In the genomic region with DNA sequence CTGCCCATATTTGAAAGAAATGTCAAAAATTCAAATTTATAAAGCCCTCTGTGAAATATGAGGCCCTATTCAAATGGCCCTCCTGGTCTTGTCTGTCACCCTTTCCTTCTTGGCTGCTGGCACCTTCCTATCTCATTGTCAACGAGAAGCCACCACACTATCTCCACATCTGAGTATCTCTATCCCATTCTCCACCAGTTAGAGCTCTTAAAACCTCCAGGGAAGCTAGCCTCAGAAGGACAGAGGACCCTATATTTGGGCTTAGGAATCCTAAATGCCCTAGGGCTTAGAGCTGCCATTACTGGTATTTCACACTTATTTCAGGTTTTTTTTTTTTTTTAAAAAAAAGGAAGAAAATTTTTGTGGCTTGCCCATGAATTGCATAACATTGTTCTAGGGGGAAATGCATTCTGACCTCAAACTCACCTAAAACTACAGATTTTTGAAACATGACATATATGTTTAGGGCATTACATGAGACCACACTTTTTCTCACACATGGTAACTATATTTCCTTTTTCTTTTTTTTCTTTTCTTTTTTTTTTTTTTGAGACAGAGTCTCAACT, we compare ENCODE assay signal across 20 cellular contexts. TPM values are rescaled to one million over a fixed set of nuclear protein-coding genes. Genes with fewer than 3 reads are reported as not detected.
DNase-seq lines count a peak whose midpoint lies in the region; ATAC-seq and TF ChIP-seq lines count a peak whose summit lies in the region.
"Had no signal": no experiment of that assay in that cellular context is flagged by ENCODE, and none has a peak within 500 bp of the region (broad histone marks: within the 10 kb centered on the region; RNA-seq: fewer than 3 reads in every experiment).

No MANE protein-coding gene starts in this region.

- H3K27me3 ChIP-seq in SJCRH30 (no peaks in the 10 kb centered on the region), lower lobe of right lung (ENCODE audit: low read depth) (no peaks in the 10 kb centered on the region), PC-9 (ENCODE audit: insufficient read depth, low read depth) (no peaks in the 10 kb centered on the region), colonic mucosa (no peaks in the 10 kb centered on the region)
- H3K27me3 ChIP-seq: ascending aorta had no signal

- H3K9me2 ChIP-seq in PC-9 (ENCODE audit: insufficient read depth) = no peaks in the 10 kb centered on the region

- intact Hi-C loops in lower lobe of right lung (cut with DNase I) = no loop called here
- intact Hi-C loops in PC-9 (cut with micrococcal nuclease; ENCODE audit: unreplicated experiment) = loop anchor here (5.0 kb wide), 1 partner anchor 1265 kb away; no protein-coding TSS in a partner anchor
- intact Hi-C loops in colonic mucosa (cut with DNase I) = no loop called here
- intact Hi-C loops in activated CD4-positive, alpha-beta T cell treated with anti-CD3 and anti-CD28 coated beads, Interleukin-2, amount 10 ng/mL, durations not matched to agents 24 days and 14 days (cut with micrococcal nuclease) = no loop called here

- H3K9me3 ChIP-seq in SJCRH30 (replicated peaks) (no peaks in the 10 kb centered on the region), lower lobe of right lung (no peaks in the 10 kb centered on the region), PC-9 (ENCODE audit: insufficient read depth, low read depth) (no peaks in the 10 kb centered on the region), colonic mucosa (no peaks in the 10 kb centered on the region)
- H3K9me3 ChIP-seq: ascending aorta had no signal

- H3K27ac ChIP-seq in SJCRH30 (peak overlapping the region; percentile 4; the same call in 1 of the 2 replicates), lower lobe of right lung (no peak overlapping the region), PC-9 (no peak overlapping the region), colonic mucosa (no peak overlapping the region)
- H3K27ac ChIP-seq: ascending aorta had no signal

- no TSS peak for BruUV-seq in PC-9 (replicated peaks; lab: Mats Ljungman, UMichigan)

- no peaks in the 10 kb centered on the region for H3K36me3 Mint-ChIP-seq in activated CD4-positive, alpha-beta T cell treated with anti-CD3 and anti-CD28 coated beads, Interleukin-2, amount 10 ng/mL, durations not matched to agents 24 days and 14 days (ENCODE audit: low read depth)
- H3K36me3 Mint-ChIP-seq: activated naive CD4-positive, alpha-beta T cell treated with anti-CD3 and anti-CD28 coated beads, Interleukin-2, amount 10 ng/mL, durations not matched to agents 7 days and 5 days; CD4-positive, CD25-positive, alpha-beta regulatory T cell; T-cell had no signal

- peak; percentile 18 for DNase-seq in CD1c-positive myeloid dendritic cell (ENCODE audit: extremely low spot score)
- DNase-seq in KBM-7 = peak; percentile 67
- peak; percentile 55 to 76 for DNase-seq in SJCRH30
- peak; percentile 26 to 53 for DNase-seq in erythroblast (lab: John Stamatoyannopoulos, UW)
- DNase-seq in lower lobe of right lung = no peak
- no peak for DNase-seq in PC-9
- no peak for DNase-seq in colonic mucosa
- no peak for DNase-seq in activated CD4-positive, alpha-beta T cell treated with anti-CD3 and anti-CD28 coated beads, Interleukin-2, amount 10 ng/mL, durations not matched to agents 24 days and 14 days
- DNase-seq: activated CD4-positive, alpha-beta T cell treated with anti-CD3 and anti-CD28 coated beads for 4 hours; activated naive CD4-positive, alpha-beta T cell treated with anti-CD3 and anti-CD28 coated beads, Interleukin-2, amount 10 ng/mL, durations not matched to agents 7 days and 5 days; activated T-cell treated with anti-CD3 and anti-CD28 coated beads, Interleukin-2, amount 50 U/mL, for 72 hours; CD4-positive, CD25-positive, alpha-beta regulatory T cell; islet precursor cell; NCI-H1105 treated with DMSO at 0.1 percent for 48 hours; NCI-H2081; NK-92 treated with Interleukin-12 subunit alpha and Interleukin-12 subunit beta, amount 100 ng/mL, for 24 hours; posterior cingulate gyrus; T-cell had no signal

- no peaks in the 10 kb centered on the region for H3K79me2 ChIP-seq in PC-9 (ENCODE audit: low read depth)

- H3K4me3 Mint-ChIP-seq in activated CD4-positive, alpha-beta T cell treated with anti-CD3 and anti-CD28 coated beads, Interleukin-2, amount 10 ng/mL, durations not matched to agents 24 days and 14 days = no peak overlapping the region
- H3K4me3 Mint-ChIP-seq: activated naive CD4-positive, alpha-beta T cell treated with anti-CD3 and anti-CD28 coated beads, Interleukin-2, amount 10 ng/mL, durations not matched to agents 7 days and 5 days; activated T-cell treated with anti-CD3 and anti-CD28 coated beads, Interleukin-2, amount 50 U/mL, for 72 hours; CD4-positive, CD25-positive, alpha-beta regulatory T cell; central memory CD8-positive, alpha-beta T cell; T-cell had no signal

- H4K20me1 ChIP-seq in PC-9 (ENCODE audit: insufficient read depth) = no peaks in the 10 kb centered on the region

- H3K4me1 ChIP-seq in SJCRH30 = peaks cover 46% of the 10 kb centered on the region
- H3K4me1 ChIP-seq in lower lobe of right lung = no peaks in the 10 kb centered on the region
- H3K4me1 ChIP-seq in PC-9 (replicated peaks; ENCODE audit: insufficient read depth) = no peaks in the 10 kb centered on the region
- H3K4me1 ChIP-seq in colonic mucosa = no peaks in the 10 kb centered on the region

- POLR2A ChIA-PET in PC-9 (lab: Charles Lee; ENCODE audit: unreplicated experiment) = no interaction called here

- H3K36me3 ChIP-seq in SJCRH30 (no peaks in the 10 kb centered on the region), lower lobe of right lung (no peaks in the 10 kb centered on the region), PC-9 (ENCODE audit: low read depth) (no peaks in the 10 kb centered on the region), colonic mucosa (no peaks in the 10 kb centered on the region)
- H3K36me3 ChIP-seq: ascending aorta had no signal

- no peak overlapping the region for H3K27ac Mint-ChIP-seq in activated CD4-positive, alpha-beta T cell treated with anti-CD3 and anti-CD28 coated beads, Interleukin-2, amount 10 ng/mL, durations not matched to agents 24 days and 14 days
- H3K27ac Mint-ChIP-seq: activated naive CD4-positive, alpha-beta T cell treated with anti-CD3 and anti-CD28 coated beads, Interleukin-2, amount 10 ng/mL, durations not matched to agents 7 days and 5 days; activated T-cell treated with anti-CD3 and anti-CD28 coated beads, Interleukin-2, amount 50 U/mL, for 72 hours; CD4-positive, CD25-positive, alpha-beta regulatory T cell; T-cell had no signal

- no peak overlapping the region for H3K4me3 ChIP-seq in SJCRH30
- no peak overlapping the region for H3K4me3 ChIP-seq in lower lobe of right lung
- H3K4me3 ChIP-seq in PC-9 = no peak overlapping the region
- H3K4me3 ChIP-seq in colonic mucosa = no peak overlapping the region
- H3K4me3 ChIP-seq: ascending aorta had no signal

- H3K4me1 Mint-ChIP-seq in activated CD4-positive, alpha-beta T cell treated with anti-CD3 and anti-CD28 coated beads, Interleukin-2, amount 10 ng/mL, durations not matched to agents 24 days and 14 days = no peaks in the 10 kb centered on the region
- H3K4me1 Mint-ChIP-seq: activated naive CD4-positive, alpha-beta T cell treated with anti-CD3 and anti-CD28 coated beads, Interleukin-2, amount 10 ng/mL, durations not matched to agents 7 days and 5 days; CD4-positive, CD25-positive, alpha-beta regulatory T cell; central memory CD8-positive, alpha-beta T cell; T-cell had no signal

- H2AFZ ChIP-seq in PC-9 = no peak overlapping the region

- CTCF ChIA-PET in PC-9 (lab: Charles Lee) = no interaction called here

- no peak overlapping the region for H3K4me2 ChIP-seq in PC-9

- in situ Hi-C loops in KBM-7 (cut with MboI; ENCODE audit: low pct_unique_long_range_greater_than_20kb, low sequenced_read_pairs) = no loop called here

- no peak for TF ChIP-seq POLR2A in erythroblast (IDR thresholded peaks at IDR 0.05; ENCODE audit: low read length)

- H3K27me3 Mint-ChIP-seq in activated CD4-positive, alpha-beta T cell treated with anti-CD3 and anti-CD28 coated beads, Interleukin-2, amount 10 ng/mL, durations not matched to agents 24 days and 14 days = no peaks in the 10 kb centered on the region
- H3K27me3 Mint-ChIP-seq: activated naive CD4-positive, alpha-beta T cell treated with anti-CD3 and anti-CD28 coated beads, Interleukin-2, amount 10 ng/mL, durations not matched to agents 7 days and 5 days; CD4-positive, CD25-positive, alpha-beta regulatory T cell; central memory CD8-positive, alpha-beta T cell; T-cell had no signal

- H3K9me3 Mint-ChIP-seq in activated CD4-positive, alpha-beta T cell treated with anti-CD3 and anti-CD28 coated beads, Interleukin-2, amount 10 ng/mL, durations not matched to agents 24 days and 14 days = no peaks in the 10 kb centered on the region
- H3K9me3 Mint-ChIP-seq: activated naive CD4-positive, alpha-beta T cell treated with anti-CD3 and anti-CD28 coated beads, Interleukin-2, amount 10 ng/mL, durations not matched to agents 7 days and 5 days; activated T-cell treated with anti-CD3 and anti-CD28 coated beads, Interleukin-2, amount 50 U/mL, for 72 hours; central memory CD8-positive, alpha-beta T cell had no signal

- no peak overlapping the region for H3K9ac ChIP-seq in colonic mucosa (ENCODE audit: low read depth in 2 of 2, low read length in 2 of 2)

- H3F3A ChIP-seq in PC-9 (ENCODE audit: insufficient read depth, low read depth) = 0 out of 2 replicates have a peak, but pooled peaks cover 3% of the 10 kb centered on the region

- TF ChIP-seq CTCF in lower lobe of right lung (IDR thresholded peaks at IDR 0.05) (no peak), PC-9 (conservative IDR thresholded peaks at IDR 0.05) (no peak), colonic mucosa (IDR thresholded peaks at IDR 0.05) (no peak)

- ATAC-seq in lower lobe of right lung = no peak
- ATAC-seq: activated T-cell treated with anti-CD3 and anti-CD28 coated beads, Interleukin-2, amount 50 U/mL, for 72 hours; T-cell had no signal

RNA-seq across cellular contexts. Expression of a gene that starts 25.0 kb away (rescaled TPM):
- total RNA-seq in SJCRH30 (2014; rRNA removed; shearing (Covaris generic)) = 0.45 and 1.0 TPM in 2 replicates
- total RNA-seq in lower lobe of right lung (0.38 TPM), PC-9 (2021) (0.38 and 3.2 TPM in 2 replicates), colonic mucosa (under 1 TPM; 0.77 to 0.82 TPM)
- total RNA-seq in activated CD4-positive, alpha-beta T cell treated with anti-CD3 and anti-CD28 coated beads, Interleukin-2, amount 10 ng/mL, durations not matched to agents 24 days and 14 days = not detected in 2 replicates
- total RNA-seq: activated T-cell treated with anti-CD3 and anti-CD28 coated beads, Interleukin-2, amount 50 U/mL, for 72 hours; ascending aorta; CD4-positive, CD25-positive, alpha-beta regulatory T cell; T-cell had no signal

RNA-seq across cellular contexts. Expression of a gene that starts 50.3 kb away (rescaled TPM):
- total RNA-seq in SJCRH30 (2014; rRNA removed; shearing (Covaris generic)) = 10.6 and 11.1 TPM in 2 replicates
- total RNA-seq in lower lobe of right lung (12.1 TPM), PC-9 (2021) (12.1 and 13.1 TPM in 2 replicates), colonic mucosa (1 to 10 TPM; 4.9 to 7.7 TPM)
- not detected in 2 replicates for total RNA-seq in activated CD4-positive, alpha-beta T cell treated with anti-CD3 and anti-CD28 coated beads, Interleukin-2, amount 10 ng/mL, durations not matched to agents 24 days and 14 days
- total RNA-seq: CD4-positive, CD25-positive, alpha-beta regulatory T cell had no signal

Comparison
In these comparisons a context has a peak if more than half of its experiments do, and no peak if none do; other contexts are left out.
1. DNase-seq: peak in CD1c-positive myeloid dendritic cell (single experiment), KBM-7 (single experiment), SJCRH30 (2 of 2) and erythroblast (2 of 2); none in lower lobe of right lung (single experiment), PC-9 (0 of 2), colonic mucosa (single experiment) and activated CD4-positive, alpha-beta T cell treated with anti-CD3 and anti-CD28 coated beads, Interleukin-2, amount 10 ng/mL, durations not matched to agents 24 days and 14 days (single experiment).